Comparison of ENCODE assay signal across 31 cellular contexts in genomic region chr16:35234679-35235078, GRCh38.
DNase-seq lines count a peak whose midpoint lies in the region; ATAC-seq and TF ChIP-seq lines count a peak whose summit lies in the region.
"Had no signal": no experiment of that assay in that cellular context is flagged by ENCODE, and none has a peak within 500 bp of the region (broad histone marks: within the 10 kb centered on the region; RNA-seq: fewer than 3 reads in every experiment).

No MANE protein-coding gene starts in this region.

- no peaks in the 10 kb centered on the region for H3K4me1 Mint-ChIP-seq in stimulated activated naive B cell treated with anti-CD40 and anti-IgM and Interleukin-4, amounts not matched to agents 10 μg/mL and 1 μg/mL and 100 μg/mL, for 72 hours
- H3K4me1 Mint-ChIP-seq: B cell; CD14-positive monocyte; CD4-positive, alpha-beta memory T cell; CD4-positive, CD25-positive, alpha-beta regulatory T cell; CD8-positive, alpha-beta memory T cell had no signal

- intact Hi-C loops in sciatic nerve (cut with DNase I): no loop called here

- no peaks in the 10 kb centered on the region for H3K4me1 ChIP-seq in foreskin keratinocyte
- H3K4me1 ChIP-seq: A549; BE2C; BLaER1; BLaER1 treated with 17β-estradiol and CSF1 and Interleukin-3, amounts not matched to agents 10 nM and 100 nM; Caco-2 had no signal

- peaks cover 15 to 17% of the 10 kb centered on the region in 2 donors for H3K9me3 Mint-ChIP-seq in stimulated activated naive B cell treated with anti-CD40 and anti-IgM and Interleukin-4, amounts not matched to agents 10 μg/mL and 1 μg/mL and 100 μg/mL, for 72 hours
- H3K9me3 Mint-ChIP-seq: CD8-positive, alpha-beta T cell had no signal

- no peaks in the 10 kb centered on the region for H3K27me3 Mint-ChIP-seq in stimulated activated naive B cell treated with anti-CD40 and anti-IgM and Interleukin-4, amounts not matched to agents 10 μg/mL and 1 μg/mL and 100 μg/mL, for 72 hours
- H3K27me3 Mint-ChIP-seq: B cell; CD4-positive, alpha-beta memory T cell; CD4-positive, alpha-beta T cell; CD4-positive, CD25-positive, alpha-beta regulatory T cell; CD8-positive, alpha-beta memory T cell had no signal

- H3K27ac ChIP-seq in foreskin keratinocyte: no peak overlapping the region
- H3K27ac ChIP-seq: 22Rv1; A549; BLaER1; BLaER1 treated with 17β-estradiol and CSF1 and Interleukin-3, amounts not matched to agents 10 nM and 100 nM; C4-2B had no signal

- TF ChIP-seq CTCF in foreskin keratinocyte (conservative IDR thresholded peaks at IDR 0.05): no peak

- no peaks in the 10 kb centered on the region for H3K27me3 ChIP-seq in foreskin keratinocyte
- H3K27me3 ChIP-seq: BE2C; BLaER1; BLaER1 treated with 17β-estradiol and CSF1 and Interleukin-3, amounts not matched to agents 10 nM and 100 nM had no signal

- H3K4me3 Mint-ChIP-seq in stimulated activated naive B cell treated with anti-CD40 and anti-IgM and Interleukin-4, amounts not matched to agents 10 μg/mL and 1 μg/mL and 100 μg/mL, for 72 hours: no peak overlapping the region
- H3K4me3 Mint-ChIP-seq: B cell; CD14-positive monocyte; CD4-positive, alpha-beta memory T cell; CD4-positive, alpha-beta T cell; CD4-positive, CD25-positive, alpha-beta regulatory T cell; CD8-positive, alpha-beta memory T cell; CD8-positive, alpha-beta T cell had no signal

- DNase-seq in sciatic nerve (ENCODE audit: low spot score) (no peak), foreskin keratinocyte (no peak)
- DNase-seq in stimulated activated naive B cell treated with anti-CD40 and anti-IgM and Interleukin-4, amounts not matched to agents 10 μg/mL and 1 μg/mL and 100 μg/mL, for 72 hours: no peak
- DNase-seq: 8988T; ACHN; AML-193; BE2C; C1 segment of cervical spinal cord; Caco-2; Calu3; CD4-positive, alpha-beta memory T cell; CD4-positive, alpha-beta T cell; CD4-positive, CD25-positive, alpha-beta regulatory T cell; CD8-positive, alpha-beta memory T cell; CD8-positive, alpha-beta T cell; COR-L47; DMS 273 treated with DMSO at 0.1 percent for 48 hours; DMS153; DMS53; DMS79; DMS79 treated with DMSO at 0.1 percent for 48 hours; DND-41; EL had no signal

- ATAC-seq in sciatic nerve (peak; percentile 30), GM19455 (IDR thresholded peaks at IDR 0.05; ENCODE audit: unreplicated experiment) (no peak), foreskin keratinocyte (no peak)
- no peak for ATAC-seq in stimulated activated naive B cell treated with anti-CD40 and anti-IgM and Interleukin-4, amounts not matched to agents 10 μg/mL and 1 μg/mL and 100 μg/mL, for 72 hours (replicated peaks)
- ATAC-seq: A549; CD8-positive, alpha-beta T cell had no signal

- peak overlapping the region; percentile 25 for H3K27ac Mint-ChIP-seq in stimulated activated naive B cell treated with anti-CD40 and anti-IgM and Interleukin-4, amounts not matched to agents 10 μg/mL and 1 μg/mL and 100 μg/mL, for 72 hours
- H3K27ac Mint-ChIP-seq: B cell; CD14-positive monocyte; CD4-positive, alpha-beta memory T cell; CD4-positive, alpha-beta T cell; CD4-positive, CD25-positive, alpha-beta regulatory T cell; CD8-positive, alpha-beta memory T cell; CD8-positive, alpha-beta T cell had no signal

- H3K36me3 Mint-ChIP-seq in stimulated activated naive B cell treated with anti-CD40 and anti-IgM and Interleukin-4, amounts not matched to agents 10 μg/mL and 1 μg/mL and 100 μg/mL, for 72 hours: no peaks in the 10 kb centered on the region
- H3K36me3 Mint-ChIP-seq: CD14-positive monocyte; CD4-positive, CD25-positive, alpha-beta regulatory T cell; CD8-positive, alpha-beta memory T cell; CD8-positive, alpha-beta T cell had no signal
